8 cellular contexts compared by ENCODE assay signal in genomic region chr1:153404768-153405167, GRCh38. TPM values are rescaled to one million over a fixed set of nuclear protein-coding genes. Genes with fewer than 3 reads are reported as not detected.
DNase-seq lines count a peak whose midpoint lies in the region; ATAC-seq and TF ChIP-seq lines count a peak whose summit lies in the region.

No MANE protein-coding gene starts in this region.

- no peaks in the 10 kb centered on the region for H3K36me3 ChIP-seq in CD8-positive, alpha-beta memory T cell (ENCODE audit: insufficient read depth, low read length)
- H3K36me3 ChIP-seq in vagina = no peaks in the 10 kb centered on the region

- peaks cover 0 to 9% (median 4%) of the 10 kb centered on the region in 5 donors for H3K9me3 Mint-ChIP-seq in CD8-positive, alpha-beta memory T cell
- H3K9me3 Mint-ChIP-seq in activated CD4-positive, alpha-beta T cell treated with anti-CD3 and anti-CD28 coated beads for 36 hours (ENCODE audit: low read depth) = no peaks in the 10 kb centered on the region
- no peaks in the 10 kb centered on the region for H3K9me3 Mint-ChIP-seq in natural killer cell treated with Interleukin-12 subunit alpha and Interleukin-12 subunit beta and Interleukin-15 and Interleukin-18, amount 100 ng/mL, for 72 hours

- H3K9me3 ChIP-seq in CD8-positive, alpha-beta memory T cell (ENCODE audit: low read length) = no peaks in the 10 kb centered on the region
- H3K9me3 ChIP-seq in vagina = no peaks in the 10 kb centered on the region

- no peaks in the 10 kb centered on the region for H3K4me1 ChIP-seq in CD8-positive, alpha-beta memory T cell (ENCODE audit: insufficient read depth, low read length)
- no peaks in the 10 kb centered on the region for H3K4me1 ChIP-seq in vagina

- no peaks in the 10 kb centered on the region for H3K27me3 ChIP-seq in CD8-positive, alpha-beta memory T cell (ENCODE audit: insufficient read depth, low read length, poor library complexity, severe bottlenecking)
- H3K27me3 ChIP-seq in vagina = no peaks in the 10 kb centered on the region

- POLR2A ChIA-PET in CD8-positive, alpha-beta memory T cell (lab: Charles Lee) = no interaction called here
- POLR2A ChIA-PET in activated CD4-positive, alpha-beta T cell treated with anti-CD3 and anti-CD28 coated beads for 36 hours (lab: Charles Lee) = no interaction called here

- intact Hi-C loops in activated CD4-positive, alpha-beta T cell treated with anti-CD3 and anti-CD28 coated beads for 36 hours (cut with DNase I, micrococcal nuclease) = loop anchor here (1.0 kb wide), 2 partner anchors 49 to 52 kb away; no protein-coding TSS in a partner anchor
- intact Hi-C loops in vagina (cut with DNase I) = no loop called here

- H3K4me1 Mint-ChIP-seq in CD8-positive, alpha-beta memory T cell = peaks cover 8 to 31% (median 15%) of the 10 kb centered on the region in 3 donors
- peaks cover 12% of the 10 kb centered on the region for H3K4me1 Mint-ChIP-seq in activated CD4-positive, alpha-beta T cell treated with anti-CD3 and anti-CD28 coated beads for 36 hours
- H3K4me1 Mint-ChIP-seq in natural killer cell treated with Interleukin-12 subunit alpha and Interleukin-12 subunit beta and Interleukin-15 and Interleukin-18, amount 100 ng/mL, for 72 hours (ENCODE audit: low read depth in 2 of 2) = peaks cover 0 to 4% of the 10 kb centered on the region in 2 donors

- no peak for TF ChIP-seq POLR2A in vagina (IDR thresholded peaks at IDR 0.05)

- CTCF ChIA-PET in CD8-positive, alpha-beta memory T cell (lab: Charles Lee) = interaction anchor here (1.0 kb wide), 1 partner anchor 19 kb away, joined by 3 read pairs; no protein-coding TSS in a partner anchor
- CTCF ChIA-PET in activated CD4-positive, alpha-beta T cell treated with anti-CD3 and anti-CD28 coated beads for 36 hours (lab: Charles Lee) = interaction anchor here (0.7 to 3.0 kb wide), 5 partner anchors 32 to 59 kb away, joined by 3 to 14 read pairs (median 5); no protein-coding TSS in a partner anchor

- ATAC-seq in activated CD4-positive, alpha-beta T cell treated with anti-CD3 and anti-CD28 coated beads for 36 hours = peak; percentile 81
- ATAC-seq in natural killer cell treated with Interleukin-12 subunit alpha and Interleukin-12 subunit beta and Interleukin-15 and Interleukin-18, amount 100 ng/mL, for 72 hours = peak; percentile 61
- ATAC-seq in GM19395 (IDR thresholded peaks at IDR 0.05; ENCODE audit: unreplicated experiment) (no peak), HG02938 (IDR thresholded peaks at IDR 0.05; ENCODE audit: unreplicated experiment) (no peak)

- peak in 1 of 3 experiments; percentile 17 for TF ChIP-seq CTCF in vagina (IDR thresholded peaks at IDR 0.05)

- in situ Hi-C loops in KBM-7 (cut with MboI; ENCODE audit: low pct_unique_long_range_greater_than_20kb, low sequenced_read_pairs) = no loop called here

- H3K27ac ChIP-seq in CD8-positive, alpha-beta memory T cell (ENCODE audit: low read depth, low read length) = no peak overlapping the region
- H3K27ac ChIP-seq in vagina = no peak overlapping the region

- peak; percentile 6 to 53 (median 26) for DNase-seq in CD8-positive, alpha-beta memory T cell
- DNase-seq in KBM-7 (peak; percentile 51), vagina (ENCODE audit: extremely low spot score in 2 of 2) (peak; percentile 69 to 82)
- DNase-seq in activated CD4-positive, alpha-beta T cell treated with anti-CD3 and anti-CD28 coated beads for 36 hours = peak; percentile 84
- DNase-seq in effector CD4-positive, alpha-beta T cell = peak; percentile 26
- no peak for DNase-seq in natural killer cell treated with Interleukin-12 subunit alpha and Interleukin-12 subunit beta and Interleukin-15 and Interleukin-18, amount 100 ng/mL, for 72 hours (ENCODE audit: low spot score)

- H3K27ac Mint-ChIP-seq in CD8-positive, alpha-beta memory T cell = no peak overlapping the region
- no peak overlapping the region for H3K27ac Mint-ChIP-seq in activated CD4-positive, alpha-beta T cell treated with anti-CD3 and anti-CD28 coated beads for 36 hours
- no peak overlapping the region for H3K27ac Mint-ChIP-seq in natural killer cell treated with Interleukin-12 subunit alpha and Interleukin-12 subunit beta and Interleukin-15 and Interleukin-18, amount 100 ng/mL, for 72 hours

- H3K4me3 Mint-ChIP-seq in CD8-positive, alpha-beta memory T cell = no peak overlapping the region
- no peak overlapping the region for H3K4me3 Mint-ChIP-seq in activated CD4-positive, alpha-beta T cell treated with anti-CD3 and anti-CD28 coated beads for 36 hours
- H3K4me3 Mint-ChIP-seq in natural killer cell treated with Interleukin-12 subunit alpha and Interleukin-12 subunit beta and Interleukin-15 and Interleukin-18, amount 100 ng/mL, for 72 hours = no peak overlapping the region

- peaks cover 16 to 34% of the 10 kb centered on the region in 2 donors for H3K27me3 Mint-ChIP-seq in CD8-positive, alpha-beta memory T cell
- H3K27me3 Mint-ChIP-seq in activated CD4-positive, alpha-beta T cell treated with anti-CD3 and anti-CD28 coated beads for 36 hours = peaks cover 9% of the 10 kb centered on the region
- peaks cover 20 to 48% of the 10 kb centered on the region in 2 donors for H3K27me3 Mint-ChIP-seq in natural killer cell treated with Interleukin-12 subunit alpha and Interleukin-12 subunit beta and Interleukin-15 and Interleukin-18, amount 100 ng/mL, for 72 hours

- peaks cover 0 to 2% (median 0%) of the 10 kb centered on the region in 3 donors for H3K36me3 Mint-ChIP-seq in CD8-positive, alpha-beta memory T cell
- H3K36me3 Mint-ChIP-seq in activated CD4-positive, alpha-beta T cell treated with anti-CD3 and anti-CD28 coated beads for 36 hours (ENCODE audit: low read depth) = no peaks in the 10 kb centered on the region
- H3K36me3 Mint-ChIP-seq in natural killer cell treated with Interleukin-12 subunit alpha and Interleukin-12 subunit beta and Interleukin-15 and Interleukin-18, amount 100 ng/mL, for 72 hours = no peaks in the 10 kb centered on the region

- H3K4me3 ChIP-seq in CD8-positive, alpha-beta memory T cell (ENCODE audit: low read length) = no peak overlapping the region
- no peak overlapping the region for H3K4me3 ChIP-seq in vagina

RNA-seq across cellular contexts. Expression of gene S100A7A, which starts 11.6 kb away (rescaled TPM):
- total RNA-seq in CD8-positive, alpha-beta memory T cell = not detected
- polyA plus RNA-seq in CD8-positive, alpha-beta memory T cell = not detected
- not detected for total RNA-seq in activated CD4-positive, alpha-beta T cell treated with anti-CD3 and anti-CD28 coated beads for 36 hours
- not detected for total RNA-seq in natural killer cell treated with Interleukin-12 subunit alpha and Interleukin-12 subunit beta and Interleukin-15 and Interleukin-18, amount 100 ng/mL, for 72 hours
- not detected for total RNA-seq in vagina

RNA-seq across cellular contexts. Expression of gene S100A8, which starts 13.9 kb away (rescaled TPM):
- total RNA-seq in CD8-positive, alpha-beta memory T cell = not detected
- not detected for polyA plus RNA-seq in CD8-positive, alpha-beta memory T cell
- not detected for total RNA-seq in activated CD4-positive, alpha-beta T cell treated with anti-CD3 and anti-CD28 coated beads for 36 hours
- 1 to 10 TPM in 1 of 2 donors, not detected in 1; 1.8 TPM for total RNA-seq in natural killer cell treated with Interleukin-12 subunit alpha and Interleukin-12 subunit beta and Interleukin-15 and Interleukin-18, amount 100 ng/mL, for 72 hours
- 1,155 TPM for total RNA-seq in vagina

RNA-seq across cellular contexts. Expression of gene S100A12, which starts 29.3 kb away (rescaled TPM):
- total RNA-seq in CD8-positive, alpha-beta memory T cell = not detected
- polyA plus RNA-seq in CD8-positive, alpha-beta memory T cell = not detected
- total RNA-seq in activated CD4-positive, alpha-beta T cell treated with anti-CD3 and anti-CD28 coated beads for 36 hours = not detected
- total RNA-seq in natural killer cell treated with Interleukin-12 subunit alpha and Interleukin-12 subunit beta and Interleukin-15 and Interleukin-18, amount 100 ng/mL, for 72 hours = not detected
- total RNA-seq in vagina = 4.2 TPM

RNA-seq across cellular contexts. Expression of gene S100A9, which starts 47.1 kb away (rescaled TPM):
- 1 to 10 TPM; 1.6 to 2.3 TPM for total RNA-seq in CD8-positive, alpha-beta memory T cell
- 4.7 TPM for polyA plus RNA-seq in CD8-positive, alpha-beta memory T cell
- not detected for total RNA-seq in activated CD4-positive, alpha-beta T cell treated with anti-CD3 and anti-CD28 coated beads for 36 hours
- total RNA-seq in natural killer cell treated with Interleukin-12 subunit alpha and Interleukin-12 subunit beta and Interleukin-15 and Interleukin-18, amount 100 ng/mL, for 72 hours = 10 to 100 TPM in 1 of 2 donors, 1 to 10 TPM in 1; 4.8 to 13.7 TPM
- 4,658 TPM for total RNA-seq in vagina

RNA-seq across cellular contexts. Expression of gene S100A7, which starts 55.7 kb away (rescaled TPM):
- total RNA-seq in CD8-positive, alpha-beta memory T cell = not detected
- not detected for polyA plus RNA-seq in CD8-positive, alpha-beta memory T cell
- total RNA-seq in activated CD4-positive, alpha-beta T cell treated with anti-CD3 and anti-CD28 coated beads for 36 hours = not detected
- not detected for total RNA-seq in natural killer cell treated with Interleukin-12 subunit alpha and Interleukin-12 subunit beta and Interleukin-15 and Interleukin-18, amount 100 ng/mL, for 72 hours
- 36.6 TPM for total RNA-seq in vagina

Comparison
In these comparisons a context has a peak if more than half of its experiments do, and no peak if none do; other contexts are left out.
1. ATAC-seq: peak in activated CD4-positive, alpha-beta T cell treated with anti-CD3 and anti-CD28 coated beads for 36 hours (single experiment) and natural killer cell treated with Interleukin-12 subunit alpha and Interleukin-12 subunit beta and Interleukin-15 and Interleukin-18, amount 100 ng/mL, for 72 hours (2 of 2); none in GM19395 (single experiment) and HG02938 (single experiment).
2. RNA of gene S100A8, which starts 13.9 kb away (total RNA-seq): 1,155 TPM in vagina (single experiment); 1.8 TPM in natural killer cell treated with Interleukin-12 subunit alpha and Interleukin-12 subunit beta and Interleukin-15 and Interleukin-18, amount 100 ng/mL, for 72 hours, not detected in CD8-positive, alpha-beta memory T cell and not detected in activated CD4-positive, alpha-beta T cell treated with anti-CD3 and anti-CD28 coated beads for 36 hours; every median in the first group is over 100 times any median in the second.